11 cellular contexts compared by ENCODE assay signal in the genomic region with DNA sequence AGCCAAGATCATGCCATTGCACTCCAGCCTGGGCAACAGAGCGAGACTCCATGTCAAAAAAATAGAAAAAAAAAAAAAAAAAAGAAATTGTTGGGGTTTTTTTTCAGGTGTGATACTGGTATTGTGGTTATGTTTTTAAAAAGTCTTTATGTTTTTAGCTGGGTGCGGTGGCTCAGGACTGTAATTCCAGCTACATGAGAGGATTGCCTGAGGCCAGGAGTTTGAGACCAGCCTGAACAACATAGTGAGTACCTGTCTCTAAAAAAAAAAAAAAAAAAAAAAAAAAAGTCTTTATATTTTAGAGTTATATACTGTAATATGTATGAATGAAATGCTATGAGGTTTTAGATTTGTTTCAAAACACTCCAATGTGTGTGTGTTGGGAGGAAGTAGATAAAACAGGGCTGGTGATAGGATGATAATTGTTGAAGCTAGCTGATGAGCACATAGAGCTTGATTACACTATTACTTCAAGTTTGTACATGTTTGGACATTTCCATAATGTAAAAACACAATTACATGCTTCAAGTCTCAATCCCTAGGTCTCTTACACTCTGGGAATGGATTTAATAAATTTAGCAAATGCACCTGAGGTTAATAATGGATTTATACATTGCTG. TPM values are rescaled to one million over a fixed set of nuclear protein-coding genes. Genes with fewer than 3 reads are reported as not detected.
DNase-seq lines count a peak whose midpoint lies in the region; ATAC-seq and TF ChIP-seq lines count a peak whose summit lies in the region.
"Had no signal": no experiment of that assay in that cellular context is flagged by ENCODE, and none has a peak within 500 bp of the region (broad histone marks: within the 10 kb centered on the region; RNA-seq: fewer than 3 reads in every experiment).

No MANE protein-coding gene starts in this region.

- TF ChIP-seq CTCF in WTC11 (IDR thresholded peaks at IDR 0.05) = no peak

- no peak for ATAC-seq in stimulated activated naive CD8-positive, alpha-beta T cell treated with anti-CD3 and anti-CD28 coated beads, Interleukin-15, amount 100 ng/mL, for 72 hours
- ATAC-seq in HG03442 (IDR thresholded peaks at IDR 0.05; ENCODE audit: unreplicated experiment) (no peak), WTC11 (no peak), GM21515 (IDR thresholded peaks at IDR 0.05; ENCODE audit: unreplicated experiment) (no peak)
- ATAC-seq: HepG2 had no signal

- H3K27me3 Mint-ChIP-seq in activated naive CD4-positive, alpha-beta T cell treated with anti-CD3 and anti-CD28 coated beads for 36 hours (ENCODE audit: low read depth) = peaks cover 2% of the 10 kb centered on the region
- H3K27me3 Mint-ChIP-seq in T-helper 1 cell treated with Interleukin-12 subunit alpha and Interleukin-12 subunit beta and Interleukin-4 antibody, amounts not matched to agents 30 μg/mL and 1 μg/mL, for 36 hours (ENCODE audit: low read depth) = no peaks in the 10 kb centered on the region
- no peaks in the 10 kb centered on the region for H3K27me3 Mint-ChIP-seq in dendritic cell treated with granulocyte-macrophage colony-stimulating factor and Interleukin-4, amounts not matched to agents 40 ng/mL and 50 ng/mL, for 4 days
- H3K27me3 Mint-ChIP-seq in stimulated activated naive CD8-positive, alpha-beta T cell treated with anti-CD3 and anti-CD28 coated beads, Interleukin-15, amount 100 ng/mL, for 72 hours = no peaks in the 10 kb centered on the region
- H3K27me3 Mint-ChIP-seq in WTC11 (ENCODE audit: low read depth) = no peaks in the 10 kb centered on the region; the same call in 1 of the 2 replicates

- peaks cover 5% of the 10 kb centered on the region for H3K36me3 Mint-ChIP-seq in activated naive CD4-positive, alpha-beta T cell treated with anti-CD3 and anti-CD28 coated beads for 36 hours (ENCODE audit: low read depth)
- peaks cover 53% of the 10 kb centered on the region for H3K36me3 Mint-ChIP-seq in T-helper 1 cell treated with Interleukin-12 subunit alpha and Interleukin-12 subunit beta and Interleukin-4 antibody, amounts not matched to agents 30 μg/mL and 1 μg/mL, for 36 hours (ENCODE audit: low read depth)
- no peaks in the 10 kb centered on the region for H3K36me3 Mint-ChIP-seq in dendritic cell treated with granulocyte-macrophage colony-stimulating factor and Interleukin-4, amounts not matched to agents 40 ng/mL and 50 ng/mL, for 4 days (ENCODE audit: low read depth)
- H3K36me3 Mint-ChIP-seq in WTC11 = peaks cover 20% of the 10 kb centered on the region

- peaks cover 71% of the 10 kb centered on the region for H3K4me1 Mint-ChIP-seq in activated naive CD4-positive, alpha-beta T cell treated with anti-CD3 and anti-CD28 coated beads for 36 hours (ENCODE audit: low read depth)
- H3K4me1 Mint-ChIP-seq in T-helper 1 cell treated with Interleukin-12 subunit alpha and Interleukin-12 subunit beta and Interleukin-4 antibody, amounts not matched to agents 30 μg/mL and 1 μg/mL, for 36 hours (ENCODE audit: low read depth) = peaks cover 55% of the 10 kb centered on the region
- H3K4me1 Mint-ChIP-seq in dendritic cell treated with granulocyte-macrophage colony-stimulating factor and Interleukin-4, amounts not matched to agents 40 ng/mL and 50 ng/mL, for 4 days (ENCODE audit: low read depth) = peaks cover 45% of the 10 kb centered on the region
- H3K4me1 Mint-ChIP-seq in stimulated activated naive CD8-positive, alpha-beta T cell treated with anti-CD3 and anti-CD28 coated beads, Interleukin-15, amount 100 ng/mL, for 72 hours = peaks cover 81% of the 10 kb centered on the region
- peaks cover 46% of the 10 kb centered on the region for H3K4me1 Mint-ChIP-seq in WTC11

- no peak overlapping the region for H3K4me3 Mint-ChIP-seq in activated naive CD4-positive, alpha-beta T cell treated with anti-CD3 and anti-CD28 coated beads for 36 hours
- H3K4me3 Mint-ChIP-seq in T-helper 1 cell treated with Interleukin-12 subunit alpha and Interleukin-12 subunit beta and Interleukin-4 antibody, amounts not matched to agents 30 μg/mL and 1 μg/mL, for 36 hours = no peak overlapping the region
- no peak overlapping the region for H3K4me3 Mint-ChIP-seq in dendritic cell treated with granulocyte-macrophage colony-stimulating factor and Interleukin-4, amounts not matched to agents 40 ng/mL and 50 ng/mL, for 4 days
- H3K4me3 Mint-ChIP-seq in stimulated activated naive CD8-positive, alpha-beta T cell treated with anti-CD3 and anti-CD28 coated beads, Interleukin-15, amount 100 ng/mL, for 72 hours = no peak overlapping the region
- H3K4me3 Mint-ChIP-seq in WTC11 = no peak overlapping the region

- no peak for DNase-seq in activated naive CD4-positive, alpha-beta T cell treated with anti-CD3 and anti-CD28 coated beads for 36 hours
- DNase-seq in activated naive CD4-positive, alpha-beta T cell (lab: John Stamatoyannopoulos, UW) = no peak
- no peak for DNase-seq in stimulated activated naive CD8-positive, alpha-beta T cell treated with anti-CD3 and anti-CD28 coated beads, Interleukin-15, amount 100 ng/mL, for 72 hours
- no peak for DNase-seq in WTC11 (ENCODE audit: low spot score)
- DNase-seq: DMS79 treated with DMSO at 0.1 percent for 48 hours, WERI-Rb-1 had no signal

- CTCF ChIA-PET in activated naive CD4-positive, alpha-beta T cell treated with anti-CD3 and anti-CD28 coated beads for 36 hours (lab: Charles Lee) = interaction anchor here (0.6 to 1.0 kb wide), 4 partner anchors 22 to 781 kb away, joined by 3 to 4 read pairs (median 3); no protein-coding TSS in a partner anchor
- CTCF ChIA-PET in WTC11 (lab: Charles Lee) = interaction anchor here (0.7 to 1.9 kb wide), 2 partner anchors 49 to 149 kb away, joined by 4 read pairs; no protein-coding TSS in a partner anchor

- intact Hi-C loops in activated naive CD4-positive, alpha-beta T cell treated with anti-CD3 and anti-CD28 coated beads for 36 hours (cut with micrococcal nuclease) = no loop called here
- intact Hi-C loops in dendritic cell treated with granulocyte-macrophage colony-stimulating factor and Interleukin-4, amounts not matched to agents 40 ng/mL and 50 ng/mL, for 4 days (cut with micrococcal nuclease) = no loop called here

- H3K27ac Mint-ChIP-seq in activated naive CD4-positive, alpha-beta T cell treated with anti-CD3 and anti-CD28 coated beads for 36 hours = peak overlapping the region; percentile 97
- peak overlapping the region; percentile 99 for H3K27ac Mint-ChIP-seq in T-helper 1 cell treated with Interleukin-12 subunit alpha and Interleukin-12 subunit beta and Interleukin-4 antibody, amounts not matched to agents 30 μg/mL and 1 μg/mL, for 36 hours
- H3K27ac Mint-ChIP-seq in dendritic cell treated with granulocyte-macrophage colony-stimulating factor and Interleukin-4, amounts not matched to agents 40 ng/mL and 50 ng/mL, for 4 days = peak overlapping the region; percentile 38
- peak overlapping the region; percentile 9 to 92 for H3K27ac Mint-ChIP-seq in stimulated activated naive CD8-positive, alpha-beta T cell treated with anti-CD3 and anti-CD28 coated beads, Interleukin-15, amount 100 ng/mL, for 72 hours
- H3K27ac Mint-ChIP-seq in WTC11 = no peak overlapping the region

- POLR2A ChIA-PET in WTC11 (lab: Charles Lee) = interaction anchor here (1.1 kb wide), 1 partner anchor 14 kb away, joined by 11 read pairs; no protein-coding TSS in a partner anchor

- H3K9me3 Mint-ChIP-seq in activated naive CD4-positive, alpha-beta T cell treated with anti-CD3 and anti-CD28 coated beads for 36 hours = peaks cover 10% of the 10 kb centered on the region
- peaks cover 11% of the 10 kb centered on the region for H3K9me3 Mint-ChIP-seq in T-helper 1 cell treated with Interleukin-12 subunit alpha and Interleukin-12 subunit beta and Interleukin-4 antibody, amounts not matched to agents 30 μg/mL and 1 μg/mL, for 36 hours
- peaks cover 8% of the 10 kb centered on the region for H3K9me3 Mint-ChIP-seq in dendritic cell treated with granulocyte-macrophage colony-stimulating factor and Interleukin-4, amounts not matched to agents 40 ng/mL and 50 ng/mL, for 4 days
- peaks cover 0 to 10% of the 10 kb centered on the region in 2 donors for H3K9me3 Mint-ChIP-seq in stimulated activated naive CD8-positive, alpha-beta T cell treated with anti-CD3 and anti-CD28 coated beads, Interleukin-15, amount 100 ng/mL, for 72 hours
- H3K9me3 Mint-ChIP-seq in WTC11 = peaks cover 12% of the 10 kb centered on the region

TF ChIP-seq in WTC11, 78 proteins besides CTCF, POLR2A, EP300 and RAD21 (continues in another document):
- no peak for TF ChIP-seq AR (CRISPR knock-in tag; IDR thresholded peaks at IDR 0.05)
- TF ChIP-seq, protein P1, sequence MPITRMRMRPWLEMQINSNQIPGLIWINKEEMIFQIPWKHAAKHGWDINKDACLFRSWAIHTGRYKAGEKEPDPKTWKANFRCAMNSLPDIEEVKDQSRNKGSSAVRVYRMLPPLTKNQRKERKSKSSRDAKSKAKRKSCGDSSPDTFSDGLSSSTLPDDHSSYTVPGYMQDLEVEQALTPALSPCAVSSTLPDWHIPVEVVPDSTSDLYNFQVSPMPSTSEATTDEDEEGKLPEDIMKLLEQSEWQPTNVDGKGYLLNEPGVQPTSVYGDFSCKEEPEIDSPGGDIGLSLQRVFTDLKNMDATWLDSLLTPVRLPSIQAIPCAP (CRISPR knock-in tag; IDR thresholded peaks at IDR 0.05) = no peak
- TF ChIP-seq CREB1 (CRISPR knock-in tag; IDR thresholded peaks at IDR 0.05) = no peak

RNA-seq across cellular contexts. Expression of gene ATP5PO, which starts 30.2 kb away (rescaled TPM):
- total RNA-seq in activated naive CD4-positive, alpha-beta T cell treated with anti-CD3 and anti-CD28 coated beads for 36 hours = 100 to 1,000 TPM; 230 TPM
- 264 to 296 TPM (median 293 TPM) in 3 replicates for total RNA-seq in WTC11 (2021)
